14 cellular contexts compared by ENCODE assay signal in genomic region chr3:165984589-165984988, GRCh38.
DNase-seq lines count a peak whose midpoint lies in the region; ATAC-seq and TF ChIP-seq lines count a peak whose summit lies in the region.
"Had no signal": no experiment of that assay in that cellular context is flagged by ENCODE, and none has a peak within 500 bp of the region (broad histone marks: within the 10 kb centered on the region; RNA-seq: fewer than 3 reads in every experiment).

No MANE protein-coding gene starts in this region.

- no peaks in the 10 kb centered on the region for H3K23me2 ChIP-seq in H9 (ENCODE audit: insufficient read length, low read depth, low read length, poor library complexity, severe bottlenecking)

- no CpG with 5 or more reads among the region's 1 CpG for WGBS in H9 (ENCODE audit: extremely low coverage, insufficient read length, low lambda C conversion rate)
- no CpG with 5 or more reads among the region's 1 CpG for WGBS in mesendoderm (ENCODE audit: extremely low coverage, insufficient coverage, low lambda C conversion rate)

- H4K91ac ChIP-seq in H9 (ENCODE audit: insufficient read length, low read depth, low read length), result no peak overlapping the region

- no peak overlapping the region for H3K18ac ChIP-seq in H9 (ENCODE audit: insufficient read length, low read depth, low read length)
- H3K18ac ChIP-seq in mesendoderm (ENCODE audit: low read length), result no peak overlapping the region

- H2BK15ac ChIP-seq in H9 (ENCODE audit: low read depth, low read length), result no peak overlapping the region
- no peak overlapping the region for H2BK15ac ChIP-seq in mesendoderm (replicated peaks; ENCODE audit: low read depth)

- no peak overlapping the region for H3K23ac ChIP-seq in H9 (ENCODE audit: insufficient read length, low read depth, low read length)
- H3K23ac ChIP-seq in mesendoderm (ENCODE audit: low read length), result no peak overlapping the region

- H3K27ac ChIP-seq in H9 (ENCODE audit: insufficient read length, low read depth, low read length) (no peak overlapping the region), mesendoderm (ENCODE audit: low read depth, low read length) (no peak overlapping the region)

- peaks cover 20 to 25% of the 10 kb centered on the region in 2 experiments for H3K4me1 Mint-ChIP-seq in H9
- H3K4me1 Mint-ChIP-seq: CD4-positive, CD25-positive, alpha-beta regulatory T cell; CD8-positive, alpha-beta memory T cell had no signal

- no peak overlapping the region for H3K4me3 Mint-ChIP-seq in H9
- H3K4me3 Mint-ChIP-seq: CD4-positive, CD25-positive, alpha-beta regulatory T cell; CD8-positive, alpha-beta memory T cell had no signal

- TF ChIP-seq CTCF in H9 (conservative IDR thresholded peaks at IDR 0.05) (no peak), mucosa of descending colon (IDR thresholded peaks at IDR 0.05) (no peak)

- no peak overlapping the region for H2BK12ac ChIP-seq in H9 (ENCODE audit: insufficient read length, low read depth, low read length)

- H3K4me1 ChIP-seq in H9 (ENCODE audit: insufficient read depth, low read length), result no peaks in the 10 kb centered on the region; the same call in 1 of the 2 replicates
- no peaks in the 10 kb centered on the region for H3K4me1 ChIP-seq in NT2/D1 (ENCODE audit: insufficient read depth, insufficient read length)
- no peaks in the 10 kb centered on the region for H3K4me1 ChIP-seq in mesendoderm (ENCODE audit: control insufficient read depth, low read depth, low read length)
- H3K4me1 ChIP-seq in mucosa of descending colon (ENCODE audit: low read depth), result no peaks in the 10 kb centered on the region
- H3K4me1 ChIP-seq: BE2C had no signal

- H3K79me2 ChIP-seq in H9 (ENCODE audit: insufficient read depth, low read length) (no peaks in the 10 kb centered on the region), mesendoderm (ENCODE audit: control insufficient read depth, insufficient read depth, low read length) (no peaks in the 10 kb centered on the region)

- H2AK5ac ChIP-seq in H9 (ENCODE audit: insufficient read length, low read length) (no peak overlapping the region), mesendoderm (ENCODE audit: low read length) (no peak overlapping the region)

- H3K27ac Mint-ChIP-seq in H9, result peak overlapping the region; percentile 47 to 93 (median 87); a peak in 3 of 7 replicates
- H3K27ac Mint-ChIP-seq: CD4-positive, CD25-positive, alpha-beta regulatory T cell; CD8-positive, alpha-beta memory T cell had no signal

- intact Hi-C loops in mucosa of descending colon (cut with DNase I, micrococcal nuclease), result no loop called here

- no peak overlapping the region for H3T11ph ChIP-seq in H9 (ENCODE audit: low read length)

- H3K4me3 ChIP-seq in NT2/D1 (ENCODE audit: insufficient read length, low read depth), result no peak overlapping the region
- H3K4me3 ChIP-seq in mesendoderm (ENCODE audit: low read length), result no peak overlapping the region
- H3K4me3 ChIP-seq in mucosa of descending colon, result no peak overlapping the region
- H3K4me3 ChIP-seq: K562 had no signal

- H3K4me2 ChIP-seq in H9 (ENCODE audit: insufficient read depth, insufficient read length, low read length), result no peak overlapping the region
- no peak overlapping the region for H3K4me2 ChIP-seq in mesendoderm (ENCODE audit: low read length)

- H4K5ac ChIP-seq in H9 (ENCODE audit: insufficient read length, low read depth, low read length), result no peak overlapping the region
- H4K5ac ChIP-seq in mesendoderm (ENCODE audit: low read length), result no peak overlapping the region

- H2BK120ac ChIP-seq in H9 (ENCODE audit: low read depth, low read length, poor library complexity, severe bottlenecking), result no peak overlapping the region
- no peak overlapping the region for H2BK120ac ChIP-seq in mesendoderm (ENCODE audit: low read depth, low read length)

- H3K4ac ChIP-seq in H9 (ENCODE audit: low read depth, low read length) (no peak overlapping the region), mesendoderm (ENCODE audit: low read depth, low read length) (no peak overlapping the region)

- no peaks in the 10 kb centered on the region for H3K9me3 Mint-ChIP-seq in H9

- H3K36me3 ChIP-seq in NT2/D1 (ENCODE audit: insufficient read depth, insufficient read length, low read length) (no peaks in the 10 kb centered on the region), mesendoderm (ENCODE audit: control insufficient read depth, insufficient read depth, low read length) (no peaks in the 10 kb centered on the region), mucosa of descending colon (ENCODE audit: low read depth) (no peaks in the 10 kb centered on the region)
- H3K36me3 ChIP-seq: BE2C had no signal

- H2BK20ac ChIP-seq in H9 (ENCODE audit: low read depth, low read length, poor library complexity, severe bottlenecking), result no peak overlapping the region

- H2BK5ac ChIP-seq in H9 (ENCODE audit: insufficient read length, low read length) (no peak overlapping the region), mesendoderm (ENCODE audit: low read length) (no peak overlapping the region)

- H3K27me3 ChIP-seq in H9 (ENCODE audit: insufficient read depth, low read length), result no peaks in the 10 kb centered on the region
- H3K27me3 ChIP-seq in NT2/D1 (ENCODE audit: insufficient read depth, insufficient read length), result no peaks in the 10 kb centered on the region
- H3K27me3 ChIP-seq in mesendoderm (ENCODE audit: insufficient read depth, low read length, poor library complexity), result no peaks in the 10 kb centered on the region
- H3K27me3 ChIP-seq: BE2C had no signal

- DNase-seq in H9 (no peak), NT2/D1 (ENCODE audit: low read depth, low spot score) (peak; percentile 25), iPS DF 19.7 (ENCODE audit: low read depth, low spot score) (peak; percentile 40), mesendoderm (peak; percentile 67), mucosa of descending colon (no peak)
- DNase-seq in activated T-cell treated with anti-CD3 and anti-CD28 coated beads, Interleukin-2, amount 50 U/mL, for 48 hours, result no peak
- DNase-seq: BE2C; C1 segment of cervical spinal cord; CD4-positive, CD25-positive, alpha-beta regulatory T cell; CD8-positive, alpha-beta memory T cell; COR-L47; IMR-90 had no signal

- H3K79me1 ChIP-seq in H9 (ENCODE audit: insufficient read depth, low read depth, low read length, poor library complexity, severe bottlenecking) (no peaks in the 10 kb centered on the region), mesendoderm (ENCODE audit: low read length) (no peaks in the 10 kb centered on the region)

- H4K8ac ChIP-seq in H9 (replicated peaks; ENCODE audit: insufficient read length, low read depth, low read length) (no peak overlapping the region), mesendoderm (ENCODE audit: low read depth, low read length) (no peak overlapping the region)

- H2AFZ ChIP-seq in H9 (ENCODE audit: low read length), result no peak overlapping the region

- no peaks in the 10 kb centered on the region; a peak in 3 of 7 replicates for H3K36me3 Mint-ChIP-seq in H9 (ENCODE audit: insufficient read depth in 1 of 3, low read depth in 3 of 3)
- H3K36me3 Mint-ChIP-seq: CD4-positive, CD25-positive, alpha-beta regulatory T cell; CD8-positive, alpha-beta memory T cell had no signal

- no peak overlapping the region for H3K9ac ChIP-seq in H9 (ENCODE audit: extremely low read depth, insufficient read length, low read length)
- H3K9ac ChIP-seq in NT2/D1 (ENCODE audit: insufficient read length, low read depth), result no peak overlapping the region
- no peak overlapping the region for H3K9ac ChIP-seq in mesendoderm (ENCODE audit: low read length)

- no peaks in the 10 kb centered on the region for H4K20me1 ChIP-seq in H9 (ENCODE audit: control insufficient read depth, insufficient read depth, insufficient read length)

- H3K27me3 Mint-ChIP-seq in H9 (ENCODE audit: low read depth), result no peaks in the 10 kb centered on the region
- H3K27me3 Mint-ChIP-seq: CD4-positive, CD25-positive, alpha-beta regulatory T cell; CD8-positive, alpha-beta memory T cell had no signal

- H3K14ac ChIP-seq in H9 (ENCODE audit: insufficient read depth, low read length), result no peak overlapping the region

- H3K9me3 ChIP-seq in H9 (ENCODE audit: control insufficient read depth, low read depth, low read length) (no peaks in the 10 kb centered on the region), NT2/D1 (ENCODE audit: insufficient read depth, low read length) (no peaks in the 10 kb centered on the region), mucosa of descending colon (peaks cover 4% of the 10 kb centered on the region)
- H3K9me3 ChIP-seq: BE2C had no signal

- ATAC-seq in mucosa of descending colon, result no peak
- ATAC-seq in GM18520 (IDR thresholded peaks at IDR 0.05; ENCODE audit: unreplicated experiment), result no peak
- ATAC-seq: K562 had no signal

- no peak overlapping the region for H3K56ac ChIP-seq in H9 (ENCODE audit: insufficient read length, low read depth, low read length)
- H3K56ac ChIP-seq in mesendoderm (ENCODE audit: low read length), result no peak overlapping the region

Comparison
In these comparisons a context has a peak if more than half of its experiments do, and no peak if none do; other contexts are left out.
1. DNase-seq: peak in NT2/D1 (single experiment), iPS DF 19.7 (single experiment) and mesendoderm (single experiment); none in H9 (single experiment), activated T-cell treated with anti-CD3 and anti-CD28 coated beads, Interleukin-2, amount 50 U/mL, for 48 hours (0 of 2) and mucosa of descending colon (0 of 3).